Comparison of ENCODE assay signal across 8 cellular contexts in genomic region chr18:77114564-77115391, GRCh38. TPM values are rescaled to one million over a fixed set of nuclear protein-coding genes. Genes with fewer than 3 reads are reported as not detected.
DNase-seq lines count a peak whose midpoint lies in the region; ATAC-seq, FAIRE-seq and TF ChIP-seq lines count a peak whose summit lies in the region.

No MANE protein-coding gene starts in this region.

- FAIRE-seq in pancreas (lab: Jason Lieb, UNC) = peak; percentile 49

- no peak for TF ChIP-seq RAD21 in SK-N-SH (IDR thresholded peaks at IDR 0.05; ENCODE audit: low read length)

- 10 to 11% methylated on average over 26 to 27 of the region's 27 CpGs for WGBS in pancreas, 2 donors
- WGBS in SK-N-SH (ENCODE audit: low lambda C conversion rate) = 80% methylated on average over 6 of the region's 27 CpGs

- TF ChIP-seq CTCF in fibroblast of mammary gland (conservative IDR thresholded peaks at IDR 0.05; ENCODE audit: control insufficient read depth, insufficient read depth, low read depth, low read length) = no peak
- TF ChIP-seq CTCF in pancreas (IDR thresholded peaks at IDR 0.05) = no peak
- no peak for TF ChIP-seq CTCF in SK-N-SH (IDR thresholded peaks at IDR 0.05)

- H3K36me3 Mint-ChIP-seq in activated CD4-positive, alpha-beta memory T cell treated with anti-CD3 and anti-CD28 coated beads for 36 hours = peaks cover 31% of the 10 kb centered on the region

- no peaks in the 10 kb centered on the region for H3K36me3 ChIP-seq in pancreas
- no peaks in the 10 kb centered on the region for H3K36me3 ChIP-seq in SK-N-SH (replicated peaks in 1 of 2; ENCODE audit: control insufficient read depth in 1 of 2, insufficient read depth in 2 of 2, low read length in 1 of 2)

- H3K27ac ChIP-seq in pancreas (peak overlapping the region; percentile 91 to 96 (median 96)), SK-N-SH (ENCODE audit: low read depth in 2 of 2, low read length in 1 of 2) (no peak overlapping the region)

- H3K9me2 ChIP-seq in SK-N-SH = no peaks in the 10 kb centered on the region

- intact Hi-C loops in activated CD4-positive, alpha-beta memory T cell treated with anti-CD3 and anti-CD28 coated beads for 36 hours (cut with micrococcal nuclease) = no loop called here
- intact Hi-C loops in pancreas (cut with DNase I) = no loop called here

- peaks cover 74% of the 10 kb centered on the region for H3K4me1 Mint-ChIP-seq in activated CD4-positive, alpha-beta memory T cell treated with anti-CD3 and anti-CD28 coated beads for 36 hours (ENCODE audit: low read depth)

- no peak for TF ChIP-seq EP300 in SK-N-SH (IDR thresholded peaks at IDR 0.05; ENCODE audit: borderline replicate concordance in 1 of 2, low read depth in 1 of 2, low read length in 1 of 2)

- H3K79me2 ChIP-seq in SK-N-SH (ENCODE audit: insufficient read depth) = no peaks in the 10 kb centered on the region

- peak; percentile 88 for ATAC-seq in GM19324 (IDR thresholded peaks at IDR 0.05; ENCODE audit: low FRiP score, unreplicated experiment)
- ATAC-seq in HG03520 (IDR thresholded peaks at IDR 0.05; ENCODE audit: unreplicated experiment) = peak; percentile 87
- peak; percentile 85 to 93 (median 92) for ATAC-seq in pancreas

- no peak overlapping the region for H3K4me2 ChIP-seq in SK-N-SH

- POLR2A ChIA-PET in activated CD4-positive, alpha-beta memory T cell treated with anti-CD3 and anti-CD28 coated beads for 36 hours (lab: Charles Lee) = interaction anchor here (1.0 kb wide), 1 partner anchor 10 kb away, joined by 3 read pairs; no protein-coding TSS in a partner anchor
- POLR2A ChIA-PET in SK-N-SH (lab: Yijun Ruan, JAX) = no interaction called here

- peak overlapping the region; percentile 71 for H3K27ac Mint-ChIP-seq in activated CD4-positive, alpha-beta memory T cell treated with anti-CD3 and anti-CD28 coated beads for 36 hours

- H3K4me3 ChIP-seq in fibroblast of mammary gland (ENCODE audit: control insufficient read depth, low read depth, low read length) (no peak overlapping the region), pancreas (no peak overlapping the region), SK-N-SH (ENCODE audit: low read depth in 2 of 2, low read length in 1 of 2) (no peak overlapping the region)

- peaks cover 22 to 31% (median 28%) of the 10 kb centered on the region in 3 donors for H3K4me1 ChIP-seq in pancreas
- H3K4me1 ChIP-seq in SK-N-SH (ENCODE audit: control insufficient read depth in 1 of 2, insufficient read depth in 2 of 2, low read depth in 1 of 2, low read length in 1 of 2) = peaks cover 0 to 4% of the 10 kb centered on the region in 2 experiments; a peak in 1 of 4 replicates

- DNase-seq in AML-193 (lab: John Stamatoyannopoulos, UW) = peak; percentile 93 to 96
- DNase-seq in activated CD4-positive, alpha-beta memory T cell treated with anti-CD3 and anti-CD28 coated beads for 36 hours = peak; percentile 20
- DNase-seq in fibroblast of mammary gland (ENCODE audit: low read depth) = peak; percentile 88
- peak; percentile 83 to 92 (median 89) for DNase-seq in pancreas
- DNase-seq in SK-N-SH = no peak
- no peak for DNase-seq in DMS153 (lab: John Stamatoyannopoulos, UW)

- H3K9me3 ChIP-seq in pancreas (no peaks in the 10 kb centered on the region), SK-N-SH (no peaks in the 10 kb centered on the region)

- H4K20me1 ChIP-seq in SK-N-SH (ENCODE audit: insufficient read depth) = no peaks in the 10 kb centered on the region

- peaks cover 4% of the 10 kb centered on the region for H3K9me3 Mint-ChIP-seq in activated CD4-positive, alpha-beta memory T cell treated with anti-CD3 and anti-CD28 coated beads for 36 hours

- no peaks in the 10 kb centered on the region for H3F3A ChIP-seq in SK-N-SH (replicated peaks; ENCODE audit: insufficient read depth)

- no peak overlapping the region for H3K9ac ChIP-seq in SK-N-SH

- CTCF ChIA-PET in activated CD4-positive, alpha-beta memory T cell treated with anti-CD3 and anti-CD28 coated beads for 36 hours (lab: Charles Lee) = interaction anchor here (0.8 kb wide), 2 partner anchors 51 to 132 kb away, joined by 3 read pairs; no protein-coding TSS in a partner anchor
- CTCF ChIA-PET in SK-N-SH (lab: Yijun Ruan, JAX) = no interaction called here

- H3K27me3 ChIP-seq in pancreas (no peaks in the 10 kb centered on the region), SK-N-SH (ENCODE audit: insufficient read depth) (no peaks in the 10 kb centered on the region)

- H2AFZ ChIP-seq in SK-N-SH (ENCODE audit: low read depth) = no peak overlapping the region

- no peaks in the 10 kb centered on the region for H3K27me3 Mint-ChIP-seq in activated CD4-positive, alpha-beta memory T cell treated with anti-CD3 and anti-CD28 coated beads for 36 hours

- no peak overlapping the region for H3K4me3 Mint-ChIP-seq in activated CD4-positive, alpha-beta memory T cell treated with anti-CD3 and anti-CD28 coated beads for 36 hours

TF ChIP-seq in SK-N-SH, 30 proteins besides CTCF, POLR2A, EP300 and RAD21:
- TF ChIP-seq NFIC (IDR thresholded peaks at IDR 0.05; ENCODE audit: borderline replicate concordance) (no peak), EZH2phosphoT487 (IDR thresholded peaks at IDR 0.05; ENCODE audit: borderline replicate concordance, low read depth) (no peak)

RNA-seq across cellular contexts. Expression of gene MBP, which starts 17.8 kb away (rescaled TPM):
- 10 to 100 TPM; 38.9 to 40.4 TPM for total RNA-seq in activated CD4-positive, alpha-beta memory T cell treated with anti-CD3 and anti-CD28 coated beads for 36 hours
- total RNA-seq in pancreas = 10 to 100 TPM; 20.2 to 33.5 (median 21.4) TPM
- polyA plus RNA-seq in pancreas (10 to 100 TPM in 1 of 2 donors, 1 to 10 TPM in 1; 6.3 to 14.3 TPM), SK-N-SH (2012; rRNA removed) (1.4 and 1.6 TPM in 2 replicates)
- polyA plus RNA-seq in SK-N-SH (2012; cell fraction: cytosol; rRNA removed) = 1.3 TPM in 2 replicates
- polyA plus RNA-seq in SK-N-SH (2012; cell fraction: nucleus; rRNA removed) = 2.6 TPM in 2 replicates

Comparison
In these comparisons a context has a peak if more than half of its experiments do, and no peak if none do; other contexts are left out.
1. DNase-seq: peak in AML-193 (2 of 2), activated CD4-positive, alpha-beta memory T cell treated with anti-CD3 and anti-CD28 coated beads for 36 hours (single experiment), fibroblast of mammary gland (single experiment) and pancreas (6 of 6); none in SK-N-SH (single experiment) and DMS153 (single experiment).
2. H3K27ac ChIP-seq: peak in pancreas (4 of 4); none in SK-N-SH (0 of 2).
3. Peak in every context shown above with its lines, with median percentiles within 50 percentile points of each other: ATAC-seq.